ENCODE assay signal across 1 cellular context in genomic region chr16:84732674-84733352, GRCh38.
TF ChIP-seq lines count a peak whose summit lies in the region.

No MANE protein-coding gene starts in this region.

TF ChIP-seq in H1, 55 proteins besides CTCF, POLR2A, EP300 and RAD21:
- no peak for TF ChIP-seq TBP (IDR thresholded peaks at IDR 0.05; ENCODE audit: low read depth, low read length)
- TF ChIP-seq BACH1 (IDR thresholded peaks at IDR 0.05; ENCODE audit: low read length), result peak; percentile 95
- peak; percentile 92 for TF ChIP-seq MAFK (IDR thresholded peaks at IDR 0.05; ENCODE audit: low read depth, low read length)
